Comparison of ENCODE assay signal across 13 cellular contexts in the genomic region with DNA sequence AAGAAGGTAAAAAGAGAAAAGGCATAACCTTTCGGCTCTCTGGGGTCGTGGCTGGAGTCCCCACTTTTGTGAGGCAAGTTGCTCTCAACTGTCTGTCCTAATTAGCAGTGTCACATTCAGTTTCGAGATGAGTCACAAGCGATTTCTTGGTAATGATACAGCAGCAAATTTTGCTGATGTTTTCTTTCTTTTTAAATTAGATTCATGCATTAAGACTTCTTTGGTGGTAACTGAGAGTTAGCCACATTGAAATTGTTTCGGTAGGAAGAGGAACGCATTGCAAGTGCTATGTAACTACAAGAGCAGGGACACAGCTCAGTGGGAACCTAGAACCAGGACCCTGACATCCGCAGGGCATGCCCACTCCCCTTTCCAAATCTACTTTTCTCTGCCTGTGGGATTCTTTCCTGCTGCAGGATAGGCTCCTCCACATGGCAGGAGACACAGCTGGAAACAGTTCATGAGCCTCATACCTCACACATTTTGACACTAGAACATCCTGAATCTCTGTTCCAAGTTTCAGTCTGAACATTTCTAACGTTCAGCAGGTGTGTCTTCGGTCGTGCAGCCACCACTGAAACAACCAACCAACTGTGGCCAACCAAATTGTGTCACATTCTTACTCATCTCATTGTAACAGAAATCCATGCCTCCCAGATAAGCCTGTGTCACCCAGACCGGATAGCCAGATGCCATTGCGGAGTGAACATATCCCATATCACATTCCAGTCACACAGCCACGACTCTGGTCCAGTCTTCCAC.
DNase-seq lines count a peak whose midpoint lies in the region; ATAC-seq and TF ChIP-seq lines count a peak whose summit lies in the region.
"Had no signal": no experiment of that assay in that cellular context is flagged by ENCODE, and none has a peak within 500 bp of the region (broad histone marks: within the 10 kb centered on the region; RNA-seq: fewer than 3 reads in every experiment).

No MANE protein-coding gene starts in this region.

- H3K4me1 ChIP-seq in body of pancreas, result no peaks in the 10 kb centered on the region
- H3K4me1 ChIP-seq: BE2C, esophagus muscularis mucosa had no signal

- no peaks in the 10 kb centered on the region for H3K9me3 Mint-ChIP-seq in activated naive CD4-positive, alpha-beta T cell treated with anti-CD3 and anti-CD28 coated beads for 36 hours

- TF ChIP-seq CTCF in body of pancreas (IDR thresholded peaks at IDR 0.05), result no peak

- no peaks in the 10 kb centered on the region for H3K36me3 ChIP-seq in body of pancreas (replicated peaks in 1 of 2; ENCODE audit: insufficient read depth in 1 of 2, low read depth in 2 of 2)
- H3K36me3 ChIP-seq: BE2C, esophagus muscularis mucosa had no signal

- ATAC-seq in GM19025 (IDR thresholded peaks at IDR 0.05; ENCODE audit: low read depth, unreplicated experiment) (peak; percentile 55), HG02642 (IDR thresholded peaks at IDR 0.05; ENCODE audit: poor library complexity, unreplicated experiment) (peak; percentile 74), HG03520 (IDR thresholded peaks at IDR 0.05; ENCODE audit: unreplicated experiment) (peak; percentile 80), body of pancreas (no peak)

- no peak for DNase-seq in kidney tubule cell (ENCODE audit: low spot score)
- DNase-seq in body of pancreas, result no peak
- no peak for DNase-seq in activated naive CD4-positive, alpha-beta T cell treated with anti-CD3 and anti-CD28 coated beads for 36 hours
- DNase-seq in activated effector memory CD4-positive, alpha-beta T cell treated with anti-CD3 and anti-CD28 coated beads, Interleukin-2, amount 50 U/mL, for 16 hours, result no peak
- DNase-seq: activated CD8-positive, alpha-beta memory T cell treated with anti-CD3 and anti-CD28 coated beads for 24 hours; BE2C; Kasumi-1; kidney glomerular epithelial cell had no signal

- H3K27ac Mint-ChIP-seq in activated naive CD4-positive, alpha-beta T cell treated with anti-CD3 and anti-CD28 coated beads for 36 hours, result no peak overlapping the region

- CTCF ChIA-PET in activated naive CD4-positive, alpha-beta T cell treated with anti-CD3 and anti-CD28 coated beads for 36 hours (lab: Charles Lee), result no interaction called here

- H3K4me3 ChIP-seq in GM08714 (ENCODE audit: low read length), result peak overlapping the region; percentile 35; the same call in 1 of the 2 replicates
- no peak overlapping the region for H3K4me3 ChIP-seq in body of pancreas
- H3K4me3 ChIP-seq: esophagus muscularis mucosa had no signal

- no peaks in the 10 kb centered on the region for H3K27me3 Mint-ChIP-seq in activated naive CD4-positive, alpha-beta T cell treated with anti-CD3 and anti-CD28 coated beads for 36 hours (ENCODE audit: low read depth)

- H3K36me3 Mint-ChIP-seq in activated naive CD4-positive, alpha-beta T cell treated with anti-CD3 and anti-CD28 coated beads for 36 hours (ENCODE audit: low read depth), result no peaks in the 10 kb centered on the region

- H3K9me3 ChIP-seq in body of pancreas, result no peaks in the 10 kb centered on the region
- H3K9me3 ChIP-seq: BE2C, esophagus muscularis mucosa had no signal

- WGBS in body of pancreas, 2 donors, result 67 to 73% methylated on average over 13 of the region's 13 CpGs

- TF ChIP-seq POLR2A in body of pancreas (IDR thresholded peaks at IDR 0.05), result no peak

- no peaks in the 10 kb centered on the region for H3K27me3 ChIP-seq in body of pancreas
- H3K27me3 ChIP-seq: BE2C, esophagus muscularis mucosa had no signal

- no peaks in the 10 kb centered on the region for H3K4me1 Mint-ChIP-seq in activated naive CD4-positive, alpha-beta T cell treated with anti-CD3 and anti-CD28 coated beads for 36 hours (ENCODE audit: low read depth)

- intact Hi-C loops in body of pancreas (cut with DNase I), result no loop called here
- intact Hi-C loops in activated naive CD4-positive, alpha-beta T cell treated with anti-CD3 and anti-CD28 coated beads for 36 hours (cut with micrococcal nuclease), result no loop called here

- H3K4me3 Mint-ChIP-seq in activated naive CD4-positive, alpha-beta T cell treated with anti-CD3 and anti-CD28 coated beads for 36 hours, result no peak overlapping the region

- no peak overlapping the region for H3K27ac ChIP-seq in body of pancreas
- H3K27ac ChIP-seq: esophagus muscularis mucosa had no signal
